ENCODE assay signal across 1 cellular context in the genomic region with DNA sequence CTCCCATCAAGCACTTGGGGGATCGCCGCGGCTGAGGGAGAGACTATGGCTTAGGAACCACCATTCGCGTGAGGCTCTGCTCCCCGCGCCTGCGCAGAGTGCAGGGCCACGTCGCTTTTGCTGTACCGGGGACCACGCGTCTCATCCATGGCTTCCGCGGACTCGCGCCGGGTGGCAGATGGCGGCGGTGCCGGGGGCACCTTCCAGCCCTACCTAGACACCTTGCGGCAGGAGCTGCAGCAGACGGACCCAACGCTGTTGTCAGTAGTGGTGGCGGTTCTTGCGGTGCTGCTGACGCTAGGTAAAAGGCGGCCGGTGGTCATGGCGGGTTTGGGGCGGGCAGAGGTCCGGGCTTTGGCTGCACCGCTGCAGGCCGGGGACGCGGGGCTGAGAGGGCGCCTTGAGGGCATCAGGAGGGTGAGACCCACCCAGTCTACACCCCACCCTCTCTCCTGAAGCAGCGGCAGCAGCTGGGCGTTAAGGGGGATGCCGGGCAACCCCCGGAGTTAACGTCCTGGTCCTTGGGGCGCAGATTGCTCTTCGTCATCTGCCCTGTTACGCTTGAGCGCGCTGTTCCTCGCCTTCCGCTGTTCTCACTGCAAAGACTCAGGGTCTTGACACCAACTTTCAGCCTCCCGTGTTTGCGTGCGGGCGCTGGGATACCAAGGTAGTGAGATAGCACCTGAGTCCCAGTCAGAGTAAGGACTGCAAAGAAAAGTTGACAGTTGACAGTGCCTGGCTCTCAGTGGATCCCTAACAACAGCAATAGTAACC.
TF ChIP-seq lines count a peak whose summit lies in the region.

A gene with protein sequence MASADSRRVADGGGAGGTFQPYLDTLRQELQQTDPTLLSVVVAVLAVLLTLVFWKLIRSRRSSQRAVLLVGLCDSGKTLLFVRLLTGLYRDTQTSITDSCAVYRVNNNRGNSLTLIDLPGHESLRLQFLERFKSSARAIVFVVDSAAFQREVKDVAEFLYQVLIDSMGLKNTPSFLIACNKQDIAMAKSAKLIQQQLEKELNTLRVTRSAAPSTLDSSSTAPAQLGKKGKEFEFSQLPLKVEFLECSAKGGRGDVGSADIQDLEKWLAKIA (plus strand): TSS at position 114 of the 774 bp plus-strand sequence. CDS start 34 bp downstream, at position 148.

TF ChIP-seq in K562, 482 proteins besides CTCF, POLR2A, EP300 and RAD21 (continued from another document and continues in another):
- TF ChIP-seq, protein P1, sequence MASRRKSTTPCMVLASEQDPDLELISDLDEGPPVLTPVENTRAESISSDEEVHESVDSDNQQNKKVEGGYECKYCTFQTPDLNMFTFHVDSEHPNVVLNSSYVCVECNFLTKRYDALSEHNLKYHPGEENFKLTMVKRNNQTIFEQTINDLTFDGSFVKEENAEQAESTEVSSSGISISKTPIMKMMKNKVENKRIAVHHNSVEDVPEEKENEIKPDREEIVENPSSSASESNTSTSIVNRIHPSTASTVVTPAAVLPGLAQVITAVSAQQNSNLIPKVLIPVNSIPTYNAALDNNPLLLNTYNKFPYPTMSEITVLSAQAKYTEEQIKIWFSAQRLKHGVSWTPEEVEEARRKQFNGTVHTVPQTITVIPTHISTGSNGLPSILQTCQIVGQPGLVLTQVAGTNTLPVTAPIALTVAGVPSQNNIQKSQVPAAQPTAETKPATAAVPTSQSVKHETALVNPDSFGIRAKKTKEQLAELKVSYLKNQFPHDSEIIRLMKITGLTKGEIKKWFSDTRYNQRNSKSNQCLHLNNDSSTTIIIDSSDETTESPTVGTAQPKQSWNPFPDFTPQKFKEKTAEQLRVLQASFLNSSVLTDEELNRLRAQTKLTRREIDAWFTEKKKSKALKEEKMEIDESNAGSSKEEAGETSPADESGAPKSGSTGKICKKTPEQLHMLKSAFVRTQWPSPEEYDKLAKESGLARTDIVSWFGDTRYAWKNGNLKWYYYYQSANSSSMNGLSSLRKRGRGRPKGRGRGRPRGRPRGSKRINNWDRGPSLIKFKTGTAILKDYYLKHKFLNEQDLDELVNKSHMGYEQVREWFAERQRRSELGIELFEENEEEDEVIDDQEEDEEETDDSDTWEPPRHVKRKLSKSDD (conservative IDR thresholded peaks at IDR 0.05; ENCODE audit: low read length): no peak
- TF ChIP-seq KAT8 (IDR thresholded peaks at IDR 0.05; ENCODE audit: low read depth) (no peak), SMAD2 (IDR thresholded peaks at IDR 0.05; ENCODE audit: low read depth, low read length) (no peak), JUND (IDR thresholded peaks at IDR 0.05; ENCODE audit: borderline replicate concordance, low read depth, low read length) (peak; percentile 40; the same call in 1 of the 2 replicates), JUND (tag; IDR thresholded peaks at IDR 0.05; ENCODE audit: borderline replicate concordance, low read depth, low read length) (no peak), ZNF41 (CRISPR knock-in tag; conservative IDR thresholded peaks at IDR 0.05) (no peak), ZKSCAN3 (CRISPR knock-in tag; IDR thresholded peaks at IDR 0.05) (no peak), ZKSCAN8 (CRISPR knock-in tag; IDR thresholded peaks at IDR 0.05) (no peak), NFIC (IDR thresholded peaks at IDR 0.05) (0 out of 2 replicates have a peak, but pooled peaks have one; percentile 25), SAFB2 (IDR thresholded peaks at IDR 0.05; ENCODE audit: borderline replicate concordance, low read depth, low read length, severe bottlenecking) (no peak), ZNF3 (CRISPR knock-in tag; IDR thresholded peaks at IDR 0.05) (no peak), BACH1 (tag; IDR thresholded peaks at IDR 0.05) (no peak), SAP30 (IDR thresholded peaks at IDR 0.05; ENCODE audit: borderline replicate concordance, insufficient read depth, low read depth, low read length, poor library complexity, severe bottlenecking) (peak; percentile 88), ZNF133 (CRISPR knock-in tag; IDR thresholded peaks at IDR 0.05) (no peak), ZNF24 (IDR thresholded peaks at IDR 0.05) (no peak), ZNF408 (CRISPR knock-in tag; IDR thresholded peaks at IDR 0.05; ENCODE audit: low read depth) (no peak), TAF1 (IDR thresholded peaks at IDR 0.05; ENCODE audit: control insufficient read depth, extremely low read depth, insufficient read depth, low read length, severe bottlenecking) (peak; percentile 58), SETDB1 (IDR thresholded peaks at IDR 0.05; ENCODE audit: low read length) (no peak), MTA1 (IDR thresholded peaks at IDR 0.05; ENCODE audit: borderline replicate concordance) (no peak), ZNF274 (IDR thresholded peaks at IDR 0.05; ENCODE audit: borderline replicate concordance, low read depth, low read length) (no peak), ZBTB1 (CRISPR knock-in tag; IDR thresholded peaks at IDR 0.05; ENCODE audit: borderline replicate concordance, low read depth) (no peak), ATF7 (IDR thresholded peaks at IDR 0.05) (0 out of 2 replicates have a peak, but pooled peaks have one; percentile 31), ZC3H11A (IDR thresholded peaks at IDR 0.05; ENCODE audit: low read depth, low read length) (no peak), LARP7 (IDR thresholded peaks at IDR 0.05) (no peak), ZNF282 (CRISPR knock-in tag; IDR thresholded peaks at IDR 0.05) (no peak), MCM3 (IDR thresholded peaks at IDR 0.05) (no peak), ZNF445 (CRISPR knock-in tag; IDR thresholded peaks at IDR 0.05; ENCODE audit: low read depth) (no peak), ETV1 (tag; conservative IDR thresholded peaks at IDR 0.05; ENCODE audit: low read depth) (no peak), XRCC5 (IDR thresholded peaks at IDR 0.05; ENCODE audit: low read depth, low read length) (no peak), ZNF175 (CRISPR knock-in tag; IDR thresholded peaks at IDR 0.05; ENCODE audit: low read depth) (no peak), RUNX1 (IDR thresholded peaks at IDR 0.05; ENCODE audit: low read depth) (no peak), CHD4 (IDR thresholded peaks at IDR 0.05; ENCODE audit: insufficient read depth, insufficient replicate concordance, low read depth, low read length, poor library complexity, severe bottlenecking) (no peak)
- TF ChIP-seq, protein P2, sequence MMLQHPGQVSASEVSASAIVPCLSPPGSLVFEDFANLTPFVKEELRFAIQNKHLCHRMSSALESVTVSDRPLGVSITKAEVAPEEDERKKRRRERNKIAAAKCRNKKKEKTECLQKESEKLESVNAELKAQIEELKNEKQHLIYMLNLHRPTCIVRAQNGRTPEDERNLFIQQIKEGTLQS (IDR thresholded peaks at IDR 0.05): no peak
- TF ChIP-seq, protein P2 (CRISPR knock-in tag; conservative IDR thresholded peaks at IDR 0.05): no peak
- TF ChIP-seq, protein P3, sequence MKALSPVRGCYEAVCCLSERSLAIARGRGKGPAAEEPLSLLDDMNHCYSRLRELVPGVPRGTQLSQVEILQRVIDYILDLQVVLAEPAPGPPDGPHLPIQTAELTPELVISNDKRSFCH (CRISPR knock-in tag; IDR thresholded peaks at IDR 0.05): no peak
- TF ChIP-seq, protein P3 (tag; IDR thresholded peaks at IDR 0.05): no peak
- TF ChIP-seq, protein P4, sequence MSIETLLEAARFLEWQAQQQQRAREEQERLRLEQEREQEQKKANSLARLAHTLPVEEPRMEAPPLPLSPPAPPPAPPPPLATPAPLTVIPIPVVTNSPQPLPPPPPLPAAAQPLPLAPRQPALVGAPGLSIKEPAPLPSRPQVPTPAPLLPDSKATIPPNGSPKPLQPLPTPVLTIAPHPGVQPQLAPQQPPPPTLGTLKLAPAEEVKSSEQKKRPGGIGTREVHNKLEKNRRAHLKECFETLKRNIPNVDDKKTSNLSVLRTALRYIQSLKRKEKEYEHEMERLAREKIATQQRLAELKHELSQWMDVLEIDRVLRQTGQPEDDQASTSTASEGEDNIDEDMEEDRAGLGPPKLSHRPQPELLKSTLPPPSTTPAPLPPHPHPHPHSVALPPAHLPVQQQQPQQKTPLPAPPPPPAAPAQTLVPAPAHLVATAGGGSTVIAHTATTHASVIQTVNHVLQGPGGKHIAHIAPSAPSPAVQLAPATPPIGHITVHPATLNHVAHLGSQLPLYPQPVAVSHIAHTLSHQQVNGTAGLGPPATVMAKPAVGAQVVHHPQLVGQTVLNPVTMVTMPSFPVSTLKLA (conservative IDR thresholded peaks at IDR 0.05): peak; percentile 81 to 95
- TF ChIP-seq, protein P5, sequence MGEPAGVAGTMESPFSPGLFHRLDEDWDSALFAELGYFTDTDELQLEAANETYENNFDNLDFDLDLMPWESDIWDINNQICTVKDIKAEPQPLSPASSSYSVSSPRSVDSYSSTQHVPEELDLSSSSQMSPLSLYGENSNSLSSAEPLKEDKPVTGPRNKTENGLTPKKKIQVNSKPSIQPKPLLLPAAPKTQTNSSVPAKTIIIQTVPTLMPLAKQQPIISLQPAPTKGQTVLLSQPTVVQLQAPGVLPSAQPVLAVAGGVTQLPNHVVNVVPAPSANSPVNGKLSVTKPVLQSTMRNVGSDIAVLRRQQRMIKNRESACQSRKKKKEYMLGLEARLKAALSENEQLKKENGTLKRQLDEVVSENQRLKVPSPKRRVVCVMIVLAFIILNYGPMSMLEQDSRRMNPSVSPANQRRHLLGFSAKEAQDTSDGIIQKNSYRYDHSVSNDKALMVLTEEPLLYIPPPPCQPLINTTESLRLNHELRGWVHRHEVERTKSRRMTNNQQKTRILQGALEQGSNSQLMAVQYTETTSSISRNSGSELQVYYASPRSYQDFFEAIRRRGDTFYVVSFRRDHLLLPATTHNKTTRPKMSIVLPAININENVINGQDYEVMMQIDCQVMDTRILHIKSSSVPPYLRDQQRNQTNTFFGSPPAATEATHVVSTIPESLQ (CRISPR knock-in tag; IDR thresholded peaks at IDR 0.05): 0 out of 2 replicates have a peak, but pooled peaks have one; percentile 42
- TF ChIP-seq, protein P6, sequence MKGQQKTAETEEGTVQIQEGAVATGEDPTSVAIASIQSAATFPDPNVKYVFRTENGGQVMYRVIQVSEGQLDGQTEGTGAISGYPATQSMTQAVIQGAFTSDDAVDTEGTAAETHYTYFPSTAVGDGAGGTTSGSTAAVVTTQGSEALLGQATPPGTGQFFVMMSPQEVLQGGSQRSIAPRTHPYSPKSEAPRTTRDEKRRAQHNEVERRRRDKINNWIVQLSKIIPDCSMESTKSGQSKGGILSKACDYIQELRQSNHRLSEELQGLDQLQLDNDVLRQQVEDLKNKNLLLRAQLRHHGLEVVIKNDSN (CRISPR knock-in tag; IDR thresholded peaks at IDR 0.05): no peak
- TF ChIP-seq, protein P7, sequence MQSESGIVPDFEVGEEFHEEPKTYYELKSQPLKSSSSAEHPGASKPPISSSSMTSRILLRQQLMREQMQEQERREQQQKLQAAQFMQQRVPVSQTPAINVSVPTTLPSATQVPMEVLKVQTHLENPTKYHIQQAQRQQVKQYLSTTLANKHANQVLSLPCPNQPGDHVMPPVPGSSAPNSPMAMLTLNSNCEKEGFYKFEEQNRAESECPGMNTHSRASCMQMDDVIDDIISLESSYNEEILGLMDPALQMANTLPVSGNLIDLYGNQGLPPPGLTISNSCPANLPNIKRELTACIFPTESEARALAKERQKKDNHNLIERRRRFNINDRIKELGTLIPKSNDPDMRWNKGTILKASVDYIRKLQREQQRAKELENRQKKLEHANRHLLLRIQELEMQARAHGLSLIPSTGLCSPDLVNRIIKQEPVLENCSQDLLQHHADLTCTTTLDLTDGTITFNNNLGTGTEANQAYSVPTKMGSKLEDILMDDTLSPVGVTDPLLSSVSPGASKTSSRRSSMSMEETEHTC (IDR thresholded peaks at IDR 0.05): no peak
- TF ChIP-seq, protein P8, sequence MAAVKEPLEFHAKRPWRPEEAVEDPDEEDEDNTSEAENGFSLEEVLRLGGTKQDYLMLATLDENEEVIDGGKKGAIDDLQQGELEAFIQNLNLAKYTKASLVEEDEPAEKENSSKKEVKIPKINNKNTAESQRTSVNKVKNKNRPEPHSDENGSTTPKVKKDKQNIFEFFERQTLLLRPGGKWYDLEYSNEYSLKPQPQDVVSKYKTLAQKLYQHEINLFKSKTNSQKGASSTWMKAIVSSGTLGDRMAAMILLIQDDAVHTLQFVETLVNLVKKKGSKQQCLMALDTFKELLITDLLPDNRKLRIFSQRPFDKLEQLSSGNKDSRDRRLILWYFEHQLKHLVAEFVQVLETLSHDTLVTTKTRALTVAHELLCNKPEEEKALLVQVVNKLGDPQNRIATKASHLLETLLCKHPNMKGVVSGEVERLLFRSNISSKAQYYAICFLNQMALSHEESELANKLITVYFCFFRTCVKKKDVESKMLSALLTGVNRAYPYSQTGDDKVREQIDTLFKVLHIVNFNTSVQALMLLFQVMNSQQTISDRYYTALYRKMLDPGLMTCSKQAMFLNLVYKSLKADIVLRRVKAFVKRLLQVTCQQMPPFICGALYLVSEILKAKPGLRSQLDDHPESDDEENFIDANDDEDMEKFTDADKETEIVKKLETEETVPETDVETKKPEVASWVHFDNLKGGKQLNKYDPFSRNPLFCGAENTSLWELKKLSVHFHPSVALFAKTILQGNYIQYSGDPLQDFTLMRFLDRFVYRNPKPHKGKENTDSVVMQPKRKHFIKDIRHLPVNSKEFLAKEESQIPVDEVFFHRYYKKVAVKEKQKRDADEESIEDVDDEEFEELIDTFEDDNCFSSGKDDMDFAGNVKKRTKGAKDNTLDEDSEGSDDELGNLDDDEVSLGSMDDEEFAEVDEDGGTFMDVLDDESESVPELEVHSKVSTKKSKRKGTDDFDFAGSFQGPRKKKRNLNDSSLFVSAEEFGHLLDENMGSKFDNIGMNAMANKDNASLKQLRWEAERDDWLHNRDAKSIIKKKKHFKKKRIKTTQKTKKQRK (IDR thresholded peaks at IDR 0.05; ENCODE audit: borderline replicate concordance, low read depth, low read length): no peak
- TF ChIP-seq, protein P9, sequence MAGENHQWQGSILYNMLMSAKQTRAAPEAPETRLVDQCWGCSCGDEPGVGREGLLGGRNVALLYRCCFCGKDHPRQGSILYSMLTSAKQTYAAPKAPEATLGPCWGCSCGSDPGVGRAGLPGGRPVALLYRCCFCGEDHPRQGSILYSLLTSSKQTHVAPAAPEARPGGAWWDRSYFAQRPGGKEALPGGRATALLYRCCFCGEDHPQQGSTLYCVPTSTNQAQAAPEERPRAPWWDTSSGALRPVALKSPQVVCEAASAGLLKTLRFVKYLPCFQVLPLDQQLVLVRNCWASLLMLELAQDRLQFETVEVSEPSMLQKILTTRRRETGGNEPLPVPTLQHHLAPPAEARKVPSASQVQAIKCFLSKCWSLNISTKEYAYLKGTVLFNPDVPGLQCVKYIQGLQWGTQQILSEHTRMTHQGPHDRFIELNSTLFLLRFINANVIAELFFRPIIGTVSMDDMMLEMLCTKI (IDR thresholded peaks at IDR 0.05; ENCODE audit: partially characterized antibody): no peak
- TF ChIP-seq, protein P10, sequence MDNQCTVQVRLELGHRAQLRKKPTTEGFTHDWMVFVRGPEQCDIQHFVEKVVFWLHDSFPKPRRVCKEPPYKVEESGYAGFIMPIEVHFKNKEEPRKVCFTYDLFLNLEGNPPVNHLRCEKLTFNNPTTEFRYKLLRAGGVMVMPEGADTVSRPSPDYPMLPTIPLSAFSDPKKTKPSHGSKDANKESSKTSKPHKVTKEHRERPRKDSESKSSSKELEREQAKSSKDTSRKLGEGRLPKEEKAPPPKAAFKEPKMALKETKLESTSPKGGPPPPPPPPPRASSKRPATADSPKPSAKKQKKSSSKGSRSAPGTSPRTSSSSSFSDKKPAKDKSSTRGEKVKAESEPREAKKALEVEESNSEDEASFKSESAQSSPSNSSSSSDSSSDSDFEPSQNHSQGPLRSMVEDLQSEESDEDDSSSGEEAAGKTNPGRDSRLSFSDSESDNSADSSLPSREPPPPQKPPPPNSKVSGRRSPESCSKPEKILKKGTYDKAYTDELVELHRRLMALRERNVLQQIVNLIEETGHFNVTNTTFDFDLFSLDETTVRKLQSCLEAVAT (IDR thresholded peaks at IDR 0.05): no peak
